Comparison of ENCODE assay signal across 10 cellular contexts in the genomic region with DNA sequence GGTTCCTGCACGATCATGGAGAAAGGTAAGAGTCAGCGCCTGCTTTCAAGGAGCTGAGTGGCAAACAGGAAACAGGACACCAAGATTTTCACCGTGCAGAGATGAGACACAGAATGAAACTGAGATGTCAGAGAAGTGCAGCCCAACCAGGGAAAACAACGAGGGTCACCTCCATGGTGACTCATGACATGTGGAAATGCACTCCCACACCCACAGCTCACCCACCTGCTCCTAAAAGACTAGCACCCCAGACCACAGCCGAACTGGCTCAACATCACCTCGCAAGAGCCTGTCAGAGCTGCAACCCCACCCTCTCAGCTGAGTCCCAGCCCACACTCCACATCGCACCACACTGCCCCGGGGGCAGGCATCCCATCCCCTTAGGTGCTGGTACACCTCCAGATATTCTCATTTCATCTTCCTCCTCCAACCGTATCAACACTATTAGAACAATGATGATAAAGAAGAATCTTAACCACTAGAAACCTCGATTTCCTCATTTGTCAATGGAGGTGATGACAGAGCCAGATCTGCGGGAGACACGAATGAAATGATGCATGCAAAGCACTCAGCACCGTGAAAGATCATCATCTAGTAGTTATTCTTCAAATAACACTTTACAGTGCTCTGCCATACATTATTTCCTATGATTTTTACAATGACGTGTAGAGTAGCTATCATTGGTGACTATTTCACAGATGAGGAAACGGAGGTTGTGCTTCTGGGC.
DNase-seq lines count a peak whose midpoint lies in the region; ATAC-seq, FAIRE-seq and TF ChIP-seq lines count a peak whose summit lies in the region.
"Had no signal": no experiment of that assay in that cellular context is flagged by ENCODE, and none has a peak within 500 bp of the region (broad histone marks: within the 10 kb centered on the region; RNA-seq: fewer than 3 reads in every experiment).

No MANE protein-coding gene starts in this region.

- H3K9me3 ChIP-seq in CD8-positive, alpha-beta T cell (ENCODE audit: low read length): no peaks in the 10 kb centered on the region
- 0 out of 2 replicates have a peak, but pooled peaks cover 1% of the 10 kb centered on the region for H3K9me3 ChIP-seq in Loucy (ENCODE audit: insufficient read depth, low read depth, low read length)
- H3K9me3 ChIP-seq in PC-3 (ENCODE audit: low read length): no peaks in the 10 kb centered on the region
- H3K9me3 ChIP-seq: colonic mucosa had no signal

- no peak for TF ChIP-seq CTCF in CD8-positive, alpha-beta T cell (IDR thresholded peaks at IDR 0.05)
- TF ChIP-seq CTCF in Loucy (conservative IDR thresholded peaks at IDR 0.05; ENCODE audit: low read length): no peak
- no peak for TF ChIP-seq CTCF in PC-3 (conservative IDR thresholded peaks at IDR 0.05; ENCODE audit: low read depth, low read length)

- no peaks in the 10 kb centered on the region for H3K27me3 ChIP-seq in CD8-positive, alpha-beta T cell (ENCODE audit: insufficient read depth, low read length)
- H3K27me3 ChIP-seq in Loucy (ENCODE audit: insufficient read depth, low read length, poor library complexity, severe bottlenecking) (no peaks in the 10 kb centered on the region), PC-3 (ENCODE audit: low read length) (no peaks in the 10 kb centered on the region)
- H3K27me3 ChIP-seq: colonic mucosa had no signal

- H3K27me3 Mint-ChIP-seq in CD8-positive, alpha-beta T cell (ENCODE audit: low read depth): no peaks in the 10 kb centered on the region
- H3K27me3 Mint-ChIP-seq in activated naive CD4-positive, alpha-beta T cell treated with anti-CD3 and anti-CD28 coated beads, Interleukin-2, amount 10 ng/mL, durations not matched to agents 7 days and 5 days: peaks cover 39% of the 10 kb centered on the region

- no peak overlapping the region for H3K27ac Mint-ChIP-seq in CD8-positive, alpha-beta T cell
- H3K27ac Mint-ChIP-seq in activated naive CD4-positive, alpha-beta T cell treated with anti-CD3 and anti-CD28 coated beads, Interleukin-2, amount 10 ng/mL, durations not matched to agents 7 days and 5 days: no peak overlapping the region

- H3K79me2 ChIP-seq in Loucy (ENCODE audit: insufficient read depth, low read length) (no peaks in the 10 kb centered on the region), PC-3 (ENCODE audit: low read length) (no peaks in the 10 kb centered on the region)

- peak overlapping the region; percentile 86 for H3K4me2 ChIP-seq in Loucy (ENCODE audit: low read depth, low read length, poor library complexity, severe bottlenecking)
- no peak overlapping the region for H3K4me2 ChIP-seq in PC-3 (ENCODE audit: low read length)

- H3K9me3 Mint-ChIP-seq in CD8-positive, alpha-beta T cell: peaks cover 8% of the 10 kb centered on the region
- H3K9me3 Mint-ChIP-seq in activated naive CD4-positive, alpha-beta T cell treated with anti-CD3 and anti-CD28 coated beads, Interleukin-2, amount 10 ng/mL, durations not matched to agents 7 days and 5 days: no peaks in the 10 kb centered on the region

- H3K4me1 Mint-ChIP-seq in CD8-positive, alpha-beta T cell (ENCODE audit: low read depth): peaks cover 23% of the 10 kb centered on the region
- H3K4me1 Mint-ChIP-seq in activated naive CD4-positive, alpha-beta T cell treated with anti-CD3 and anti-CD28 coated beads, Interleukin-2, amount 10 ng/mL, durations not matched to agents 7 days and 5 days: peaks cover 14% of the 10 kb centered on the region

- CTCF ChIA-PET in CD8-positive, alpha-beta T cell (lab: Charles Lee): interaction anchor here (1.1 kb wide), 1 partner anchor 1309 kb away, joined by 3 read pairs; no protein-coding TSS in a partner anchor
- CTCF ChIA-PET in activated naive CD4-positive, alpha-beta T cell treated with anti-CD3 and anti-CD28 coated beads, Interleukin-2, amount 10 ng/mL, durations not matched to agents 7 days and 5 days (lab: Charles Lee): no interaction called here
- CTCF ChIA-PET in PC-3 (lab: Charles Lee): no interaction called here

- ATAC-seq in CD8-positive, alpha-beta T cell: peak; percentile 84
- ATAC-seq in GM18517 (IDR thresholded peaks at IDR 0.05; ENCODE audit: unreplicated experiment) (no peak), PC-3 (no peak)

- H3K9me2 ChIP-seq in Loucy (replicated peaks; ENCODE audit: low read depth, low read length): no peaks in the 10 kb centered on the region
- H3K9me2 ChIP-seq in PC-3 (replicated peaks; ENCODE audit: low read length): no peaks in the 10 kb centered on the region

- POLR2A ChIA-PET in CD8-positive, alpha-beta T cell (lab: Charles Lee): no interaction called here
- POLR2A ChIA-PET in PC-3 (lab: Charles Lee; ENCODE audit: unreplicated experiment): no interaction called here

- no peak overlapping the region for H3K4me3 ChIP-seq in CD8-positive, alpha-beta T cell (ENCODE audit: low read depth, low read length)
- H3K4me3 ChIP-seq in Loucy (ENCODE audit: low read length, poor library complexity, severe bottlenecking) (no peak overlapping the region), PC-3 (ENCODE audit: low read length) (no peak overlapping the region)
- H3K4me3 ChIP-seq: colonic mucosa had no signal

- peak overlapping the region; percentile 50 for H3K4me3 Mint-ChIP-seq in CD8-positive, alpha-beta T cell
- no peak overlapping the region for H3K4me3 Mint-ChIP-seq in activated naive CD4-positive, alpha-beta T cell treated with anti-CD3 and anti-CD28 coated beads, Interleukin-2, amount 10 ng/mL, durations not matched to agents 7 days and 5 days

- no peak overlapping the region for H3K27ac ChIP-seq in CD8-positive, alpha-beta T cell (ENCODE audit: low read depth, low read length)
- no peak overlapping the region for H3K27ac ChIP-seq in PC-3 (ENCODE audit: low read length)
- H3K27ac ChIP-seq: colonic mucosa had no signal

- H3K36me3 ChIP-seq in CD8-positive, alpha-beta T cell (ENCODE audit: insufficient read depth, low read length): no peaks in the 10 kb centered on the region
- H3K36me3 ChIP-seq in Loucy (ENCODE audit: insufficient read depth, low read length) (no peaks in the 10 kb centered on the region), PC-3 (ENCODE audit: low read depth, low read length) (no peaks in the 10 kb centered on the region)
- H3K36me3 ChIP-seq: colonic mucosa had no signal

- H2AFZ ChIP-seq in Loucy (ENCODE audit: low read length) (no peak overlapping the region), PC-3 (ENCODE audit: low read length) (no peak overlapping the region)

- H3K4me1 ChIP-seq in CD8-positive, alpha-beta T cell (ENCODE audit: insufficient read depth, low read length): no peaks in the 10 kb centered on the region
- peaks cover 74% of the 10 kb centered on the region for H3K4me1 ChIP-seq in Loucy (ENCODE audit: insufficient read depth, low read length, poor library complexity, severe bottlenecking)
- no peaks in the 10 kb centered on the region for H3K4me1 ChIP-seq in PC-3 (ENCODE audit: insufficient read depth, low read length)
- H3K4me1 ChIP-seq: colonic mucosa had no signal

- H3K9ac ChIP-seq in Loucy (ENCODE audit: low read depth, low read length, poor library complexity, severe bottlenecking) (peak overlapping the region; percentile 78), PC-3 (ENCODE audit: low read length) (no peak overlapping the region)

- BruUV-seq in PC-3 (replicated peaks; lab: Mats Ljungman, UMichigan): no TSS peak

- intact Hi-C loops in CD8-positive, alpha-beta T cell (cut with DNase I, micrococcal nuclease): no loop called here
- intact Hi-C loops in PC-3 (cut with micrococcal nuclease): no loop called here

- DNase-seq in CD8-positive, alpha-beta T cell: peak in 2 of 7 experiments; percentile 26 to 60
- peak; percentile 28 for DNase-seq in activated naive CD4-positive, alpha-beta T cell treated with anti-CD3 and anti-CD28 coated beads, Interleukin-2, amount 10 ng/mL, durations not matched to agents 7 days and 5 days
- peak; percentile 62 for DNase-seq in stimulated activated CD4-positive, alpha-beta T cell treated with anti-CD3 and anti-CD28 coated beads, Interleukin-1b, Interleukin-23, amount 100 ng/mL, for 48 hours
- no peak for DNase-seq in H54 (ENCODE audit: insufficient read length, low spot score)
- no peak for DNase-seq in PC-3
- DNase-seq: colonic mucosa, NCI-H1105 treated with DMSO at 0.1 percent for 48 hours, NCI-H69 had no signal

- no peaks in the 10 kb centered on the region for H3K36me3 Mint-ChIP-seq in CD8-positive, alpha-beta T cell
- H3K36me3 Mint-ChIP-seq in activated naive CD4-positive, alpha-beta T cell treated with anti-CD3 and anti-CD28 coated beads, Interleukin-2, amount 10 ng/mL, durations not matched to agents 7 days and 5 days: no peaks in the 10 kb centered on the region

- no peak for TF ChIP-seq POLR2A in H54 (IDR thresholded peaks at IDR 0.05; ENCODE audit: low read depth, low read length)

- H4K20me1 ChIP-seq in Loucy (ENCODE audit: insufficient read depth, low read length, poor library complexity, severe bottlenecking) (no peaks in the 10 kb centered on the region), PC-3 (ENCODE audit: low read length) (no peaks in the 10 kb centered on the region)

- H3F3A ChIP-seq in Loucy (ENCODE audit: low read depth): peaks cover 14% of the 10 kb centered on the region
- no peaks in the 10 kb centered on the region for H3F3A ChIP-seq in PC-3 (ENCODE audit: low read length, unreplicated experiment)

- no peak for FAIRE-seq in H54 (lab: Jason Lieb, UNC)

Comparison
In these comparisons a context has a peak if more than half of its experiments do, and no peak if none do; other contexts are left out.
1. DNase-seq: peak in activated naive CD4-positive, alpha-beta T cell treated with anti-CD3 and anti-CD28 coated beads, Interleukin-2, amount 10 ng/mL, durations not matched to agents 7 days and 5 days (single experiment) and stimulated activated CD4-positive, alpha-beta T cell treated with anti-CD3 and anti-CD28 coated beads, Interleukin-1b, Interleukin-23, amount 100 ng/mL, for 48 hours (single experiment); none in H54 (single experiment) and PC-3 (single experiment).